9 cellular contexts compared by ENCODE assay signal in the genomic region with DNA sequence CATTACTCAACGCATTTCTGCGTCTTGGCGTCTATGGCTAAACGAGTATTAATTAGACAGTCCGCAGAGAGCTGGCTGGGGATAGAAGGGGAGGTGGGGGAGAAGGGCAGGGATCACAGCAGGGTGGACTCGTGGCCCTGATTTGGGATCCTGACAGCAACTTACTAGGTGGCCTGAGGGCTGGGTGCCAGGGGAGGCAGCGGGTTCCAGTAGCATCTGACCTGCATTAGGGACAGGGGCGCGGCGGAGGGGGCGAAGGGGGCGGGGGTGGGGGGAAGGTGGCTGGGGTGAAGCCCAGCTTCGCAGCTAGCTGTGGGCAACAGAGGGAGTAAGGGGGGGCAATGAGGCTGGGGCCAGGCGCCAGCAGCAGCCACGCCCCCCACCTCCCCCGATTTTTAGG. TPM values are rescaled to one million over a fixed set of nuclear protein-coding genes. Genes with fewer than 3 reads are reported as not detected.
DNase-seq lines count a peak whose midpoint lies in the region; ATAC-seq and TF ChIP-seq lines count a peak whose summit lies in the region.
"Had no signal": no experiment of that assay in that cellular context is flagged by ENCODE, and none has a peak within 500 bp of the region (broad histone marks: within the 10 kb centered on the region; RNA-seq: fewer than 3 reads in every experiment).

No MANE protein-coding gene starts in this region.

- H3K27me3 Mint-ChIP-seq in activated CD8-positive, alpha-beta T cell treated with anti-CD3 and anti-CD28 coated beads, Interleukin-2, amount 10 ng/mL, durations not matched to agents 7 days and 5 days (ENCODE audit: low read depth): peaks cover 51% of the 10 kb centered on the region

- H3K36me3 Mint-ChIP-seq in activated CD8-positive, alpha-beta T cell treated with anti-CD3 and anti-CD28 coated beads, Interleukin-2, amount 10 ng/mL, durations not matched to agents 7 days and 5 days (ENCODE audit: low read depth): no peaks in the 10 kb centered on the region

- DNase-seq in GM12865 (ENCODE audit: low read depth) (no peak), right atrium auricular region (ENCODE audit: low spot score) (no peak), sciatic nerve (ENCODE audit: low spot score) (peak; percentile 75), erythroblast (lab: John Stamatoyannopoulos, UW) (no peak), epidermal melanocyte (ENCODE audit: insufficient read length, low spot score) (no peak), DMS79 treated with DMSO at 0.1 percent for 48 hours (lab: John Stamatoyannopoulos, UW) (no peak), UCSD-AML1 (lab: John Stamatoyannopoulos, UW; ENCODE audit: unreplicated experiment) (no peak)
- DNase-seq in activated CD8-positive, alpha-beta T cell treated with anti-CD3 and anti-CD28 coated beads, Interleukin-2, amount 10 ng/mL, durations not matched to agents 7 days and 5 days: no peak

- intact Hi-C loops in sciatic nerve (cut with DNase I): no loop called here

- TF ChIP-seq CTCF in GM12865 (IDR thresholded peaks at IDR 0.05; ENCODE audit: insufficient read depth, low read depth, low read length, missing control alignments) (no peak), right atrium auricular region (IDR thresholded peaks at IDR 0.05) (no peak)

- H3K4me3 Mint-ChIP-seq in activated CD8-positive, alpha-beta T cell treated with anti-CD3 and anti-CD28 coated beads, Interleukin-2, amount 10 ng/mL, durations not matched to agents 7 days and 5 days: peak overlapping the region; percentile 60

- no peaks in the 10 kb centered on the region for H3K9me3 Mint-ChIP-seq in activated CD8-positive, alpha-beta T cell treated with anti-CD3 and anti-CD28 coated beads, Interleukin-2, amount 10 ng/mL, durations not matched to agents 7 days and 5 days (ENCODE audit: insufficient read depth)

- no peaks in the 10 kb centered on the region for H3K9me3 ChIP-seq in right atrium auricular region
- H3K9me3 ChIP-seq: neutrophil had no signal

- TF ChIP-seq POLR2A in erythroblast (IDR thresholded peaks at IDR 0.05; ENCODE audit: low read length): no peak

- CTCF ChIA-PET in activated CD8-positive, alpha-beta T cell treated with anti-CD3 and anti-CD28 coated beads, Interleukin-2, amount 10 ng/mL, durations not matched to agents 7 days and 5 days (lab: Charles Lee): interaction anchor here (0.6 to 1.1 kb wide), 2 partner anchors 41 to 54 kb away, joined by 3 to 4 read pairs; no protein-coding TSS in a partner anchor

- no peaks in the 10 kb centered on the region for H3K36me3 ChIP-seq in right atrium auricular region
- H3K36me3 ChIP-seq: neutrophil had no signal

- peak overlapping the region; percentile 96 to 97 for H3K27ac ChIP-seq in right atrium auricular region
- H3K27ac ChIP-seq: neutrophil had no signal

- H3K27ac Mint-ChIP-seq in activated CD8-positive, alpha-beta T cell treated with anti-CD3 and anti-CD28 coated beads, Interleukin-2, amount 10 ng/mL, durations not matched to agents 7 days and 5 days: peak overlapping the region; percentile 66

- peaks cover 0 to 36% of the 10 kb centered on the region in 2 donors for H3K4me1 ChIP-seq in right atrium auricular region

- no peak for ATAC-seq in activated CD8-positive, alpha-beta T cell treated with anti-CD3 and anti-CD28 coated beads, Interleukin-2, amount 10 ng/mL, durations not matched to agents 7 days and 5 days
- peak; percentile 29 for ATAC-seq in sciatic nerve

- peak overlapping the region; percentile 63 for H3K4me3 ChIP-seq in GM12865 (ENCODE audit: low read depth, low read length)
- H3K4me3 ChIP-seq in right atrium auricular region: peak overlapping the region; percentile 76 to 91

- POLR2A ChIA-PET in activated CD8-positive, alpha-beta T cell treated with anti-CD3 and anti-CD28 coated beads, Interleukin-2, amount 10 ng/mL, durations not matched to agents 7 days and 5 days (lab: Charles Lee): no interaction called here

- peaks cover 12% of the 10 kb centered on the region for H3K4me1 Mint-ChIP-seq in activated CD8-positive, alpha-beta T cell treated with anti-CD3 and anti-CD28 coated beads, Interleukin-2, amount 10 ng/mL, durations not matched to agents 7 days and 5 days (ENCODE audit: low read depth)

- H3K27me3 ChIP-seq in right atrium auricular region: no peaks in the 10 kb centered on the region

RNA-seq across cellular contexts. Expression of a gene that starts 1.0 kb away (rescaled TPM):
- total RNA-seq in activated CD8-positive, alpha-beta T cell treated with anti-CD3 and anti-CD28 coated beads, Interleukin-2, amount 10 ng/mL, durations not matched to agents 7 days and 5 days: 1 to 10 TPM; 4.1 to 4.6 TPM
- total RNA-seq in right atrium auricular region: 10 to 100 TPM; 23.7 to 50.3 TPM
- 103 TPM for total RNA-seq in sciatic nerve

Comparison
In these comparisons a context has a peak if more than half of its experiments do, and no peak if none do; other contexts are left out.
1. RNA of a gene that starts 1.0 kb away (total RNA-seq): 103 TPM in sciatic nerve (single experiment) and 23.7 to 50.3 TPM in right atrium auricular region; 4.1 to 4.6 TPM in activated CD8-positive, alpha-beta T cell treated with anti-CD3 and anti-CD28 coated beads, Interleukin-2, amount 10 ng/mL, durations not matched to agents 7 days and 5 days; every median in the first group is over 4 times any median in the second.